ENCODE assay signal across 8 cellular contexts in genomic region chr18:30971338-30971956, GRCh38.
DNase-seq lines count a peak whose midpoint lies in the region; ATAC-seq, FAIRE-seq and TF ChIP-seq lines count a peak whose summit lies in the region.

No MANE protein-coding gene starts in this region.

- no peaks in the 10 kb centered on the region for H3K4me1 ChIP-seq in SK-N-SH (ENCODE audit: control insufficient read depth in 1 of 2, insufficient read depth in 2 of 2, low read depth in 1 of 2, low read length in 1 of 2)
- H3K4me1 ChIP-seq in gastroesophageal sphincter: peaks cover 0 to 4% (median 0%) of the 10 kb centered on the region in 3 donors
- no peaks in the 10 kb centered on the region for H3K4me1 ChIP-seq in tibial nerve

- H3K9me3 ChIP-seq in SK-N-SH (no peaks in the 10 kb centered on the region), gastroesophageal sphincter (no peaks in the 10 kb centered on the region), tibial nerve (no peaks in the 10 kb centered on the region)

- no peak overlapping the region for H3K9ac ChIP-seq in SK-N-SH

- H3K36me3 ChIP-seq in SK-N-SH (replicated peaks in 1 of 2; ENCODE audit: control insufficient read depth in 1 of 2, insufficient read depth in 2 of 2, low read length in 1 of 2): no peaks in the 10 kb centered on the region
- H3K36me3 ChIP-seq in gastroesophageal sphincter: no peaks in the 10 kb centered on the region
- H3K36me3 ChIP-seq in tibial nerve: no peaks in the 10 kb centered on the region

- DNase-seq in GM19239 (ENCODE audit: insufficient read length, low spot score) (no peak), KG1 (lab: John Stamatoyannopoulos, UW) (peak; percentile 33), SK-N-SH (peak; percentile 14), tibial nerve (ENCODE audit: low spot score in 2 of 2) (no peak), ecto neural progenitor cell (ENCODE audit: low spot score) (no peak)
- no peak for DNase-seq in stimulated activated naive CD4-positive, alpha-beta T cell treated with Interleukin-2 at 50 U/mL for 16 hours (lab: John Stamatoyannopoulos, UW)

- no peak overlapping the region for H2AFZ ChIP-seq in SK-N-SH (ENCODE audit: low read depth)

- POLR2A ChIA-PET in SK-N-SH (lab: Yijun Ruan, JAX): no interaction called here

- H3K27me3 ChIP-seq in SK-N-SH (ENCODE audit: insufficient read depth): no peaks in the 10 kb centered on the region
- H3K27me3 ChIP-seq in gastroesophageal sphincter: peaks cover 5% of the 10 kb centered on the region
- H3K27me3 ChIP-seq in tibial nerve: no peaks in the 10 kb centered on the region

- TF ChIP-seq POLR2A in gastroesophageal sphincter (IDR thresholded peaks at IDR 0.05) (no peak), tibial nerve (IDR thresholded peaks at IDR 0.05) (no peak)

- no peak for TF ChIP-seq EP300 in SK-N-SH (IDR thresholded peaks at IDR 0.05; ENCODE audit: borderline replicate concordance in 1 of 2, low read depth in 1 of 2, low read length in 1 of 2)
- TF ChIP-seq EP300 in gastroesophageal sphincter (IDR thresholded peaks at IDR 0.05): no peak
- TF ChIP-seq EP300 in tibial nerve (IDR thresholded peaks at IDR 0.05): no peak

- H4K20me1 ChIP-seq in SK-N-SH (ENCODE audit: insufficient read depth): no peaks in the 10 kb centered on the region

- no peak for ATAC-seq in gastroesophageal sphincter

- 5% methylated on average over 1 of the region's 1 CpG for WGBS in SK-N-SH (ENCODE audit: low lambda C conversion rate)
- 0 to 8% methylated on average over 1 of the region's 1 CpG for WGBS in gastroesophageal sphincter (ENCODE audit: low coverage in 1 of 2), 2 donors
- 0 to 2% methylated on average over 1 of the region's 1 CpG for WGBS in tibial nerve, 2 donors

- TF ChIP-seq RAD21 in SK-N-SH (IDR thresholded peaks at IDR 0.05; ENCODE audit: low read length): peak; percentile 53

- no peak overlapping the region for H3K4me2 ChIP-seq in SK-N-SH

- CTCF ChIA-PET in SK-N-SH (lab: Yijun Ruan, JAX): interaction anchor here (0.6 to 1.5 kb wide), 5 partner anchors 9 to 1097 kb away, joined by 3 to 10 read pairs (median 4); no protein-coding TSS in a partner anchor

- H3K79me2 ChIP-seq in SK-N-SH (ENCODE audit: insufficient read depth): no peaks in the 10 kb centered on the region

- peak; percentile 74 for FAIRE-seq in GM19239 (lab: Jason Lieb, UNC)

- H3K4me3 ChIP-seq in SK-N-SH (ENCODE audit: low read depth in 2 of 2, low read length in 1 of 2) (no peak overlapping the region), gastroesophageal sphincter (no peak overlapping the region), tibial nerve (no peak overlapping the region)

- no peaks in the 10 kb centered on the region for H3F3A ChIP-seq in SK-N-SH (replicated peaks; ENCODE audit: insufficient read depth)

- H3K27ac ChIP-seq in C4-2B (no peak overlapping the region), SK-N-SH (ENCODE audit: low read depth in 2 of 2, low read length in 1 of 2) (no peak overlapping the region), gastroesophageal sphincter (no peak overlapping the region), tibial nerve (no peak overlapping the region)

- peak; percentile 69 for TF ChIP-seq CTCF in C4-2B (conservative IDR thresholded peaks at IDR 0.05)
- peak; percentile 77 for TF ChIP-seq CTCF in SK-N-SH (IDR thresholded peaks at IDR 0.05)
- peak; percentile 40 to 59 (median 52) for TF ChIP-seq CTCF in gastroesophageal sphincter (IDR thresholded peaks at IDR 0.05)
- peak; percentile 24 to 59 (median 42) for TF ChIP-seq CTCF in tibial nerve (IDR thresholded peaks at IDR 0.05)

- no peaks in the 10 kb centered on the region for H3K9me2 ChIP-seq in SK-N-SH

TF ChIP-seq in SK-N-SH, 30 proteins besides CTCF, POLR2A, EP300 and RAD21:
- TF ChIP-seq REST (IDR thresholded peaks at IDR 0.05; ENCODE audit: low read depth, low read length): no peak
- no peak for TF ChIP-seq MXI1 (IDR thresholded peaks at IDR 0.05; ENCODE audit: low read depth, low read length)
- TF ChIP-seq TAF1 (IDR thresholded peaks at IDR 0.05; ENCODE audit: borderline replicate concordance, low read depth, low read length): no peak
- TF ChIP-seq JUND (IDR thresholded peaks at IDR 0.05): no peak
- no peak for TF ChIP-seq USF1 (IDR thresholded peaks at IDR 0.05; ENCODE audit: borderline replicate concordance, low read depth)
- no peak for TF ChIP-seq IRF3 (IDR thresholded peaks at IDR 0.05; ENCODE audit: low read depth, low read length)
- no peak for TF ChIP-seq POLR2AphosphoS5 (IDR thresholded peaks at IDR 0.05; ENCODE audit: low read depth, low read length)
- no peak for TF ChIP-seq YY1 (IDR thresholded peaks at IDR 0.05; ENCODE audit: low read depth)
- TF ChIP-seq, protein P1, sequence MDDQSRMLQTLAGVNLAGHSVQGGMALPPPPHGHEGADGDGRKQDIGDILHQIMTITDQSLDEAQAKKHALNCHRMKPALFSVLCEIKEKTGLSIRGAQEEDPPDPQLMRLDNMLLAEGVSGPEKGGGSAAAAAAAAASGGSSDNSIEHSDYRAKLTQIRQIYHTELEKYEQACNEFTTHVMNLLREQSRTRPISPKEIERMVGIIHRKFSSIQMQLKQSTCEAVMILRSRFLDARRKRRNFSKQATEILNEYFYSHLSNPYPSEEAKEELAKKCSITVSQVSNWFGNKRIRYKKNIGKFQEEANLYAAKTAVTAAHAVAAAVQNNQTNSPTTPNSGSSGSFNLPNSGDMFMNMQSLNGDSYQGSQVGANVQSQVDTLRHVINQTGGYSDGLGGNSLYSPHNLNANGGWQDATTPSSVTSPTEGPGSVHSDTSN (IDR thresholded peaks at IDR 0.05): no peak

Comparison
In these comparisons a context has a peak if more than half of its experiments do, and no peak if none do; other contexts are left out.
1. DNase-seq: peak in KG1 (single experiment) and SK-N-SH (single experiment); none in GM19239 (single experiment), tibial nerve (0 of 2), stimulated activated naive CD4-positive, alpha-beta T cell treated with Interleukin-2 at 50 U/mL for 16 hours (single experiment) and ecto neural progenitor cell (single experiment).
2. Peak in every context shown above with its lines, with median percentiles within 50 percentile points of each other: CTCF ChIP-seq.